Comparison of ENCODE assay signal across 8 cellular contexts in the genomic region with DNA sequence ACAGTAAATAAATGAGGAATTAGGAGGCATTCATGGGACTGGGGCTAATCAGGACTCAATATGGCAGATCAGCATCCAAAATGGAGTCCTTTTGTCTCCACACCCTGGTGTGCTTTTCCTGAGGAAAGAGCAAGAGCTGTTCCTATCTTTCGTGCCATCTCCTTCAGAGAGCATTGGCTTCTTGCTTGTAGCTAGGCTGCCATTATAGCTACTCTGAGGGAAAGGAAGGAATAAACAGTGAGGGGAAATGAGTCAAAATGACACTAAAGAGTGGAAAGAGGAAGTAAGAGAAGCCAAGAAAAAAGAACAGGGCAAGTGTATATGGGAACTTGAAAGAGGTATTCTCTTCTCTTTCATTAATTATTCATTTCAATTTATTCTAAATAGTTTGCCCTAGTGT. TPM values are rescaled to one million over a fixed set of nuclear protein-coding genes. Genes with fewer than 3 reads are reported as not detected.
DNase-seq lines count a peak whose midpoint lies in the region; ATAC-seq and TF ChIP-seq lines count a peak whose summit lies in the region.

No MANE protein-coding gene starts in this region.

- DNase-seq in stimulated activated naive CD8-positive, alpha-beta T cell treated with anti-CD3 and anti-CD28 coated beads, Interleukin-15, amount 100 ng/mL, for 72 hours: no peak
- DNase-seq in stimulated activated naive CD8-positive, alpha-beta T cell treated with anti-CD3 and anti-CD28 coated beads, Interleukin-15, Interleukin-2, amounts not matched to agents 100 U/mL and 50 U/mL, for 24 hours: no peak
- DNase-seq in SIG-M5 treated with dmso at 0.1 percent for 504 hours (lab: John Stamatoyannopoulos, UW; ENCODE audit: unreplicated experiment): peak; percentile 93
- DNase-seq in upper lobe of right lung: no peak
- no peak for DNase-seq in aorta
- no peak for DNase-seq in NCI-H2196 treated with DMSO at 0.1 percent for 48 hours (lab: John Stamatoyannopoulos, UW; ENCODE audit: unreplicated experiment)
- DNase-seq in ecto neural progenitor cell (ENCODE audit: low spot score): no peak

- H3K4me1 ChIP-seq in upper lobe of right lung (no peaks in the 10 kb centered on the region), aorta (ENCODE audit: control insufficient read depth in 1 of 2, insufficient read depth in 2 of 2, low read length in 2 of 2) (no peaks in the 10 kb centered on the region)

- H3K27me3 ChIP-seq in upper lobe of right lung (no peaks in the 10 kb centered on the region), aorta (ENCODE audit: control insufficient read depth in 1 of 2, insufficient read depth in 2 of 2, low read length in 1 of 2) (peaks cover 0 to 2% of the 10 kb centered on the region in 2 donors)

- 0 to 62% methylated on average over 1 of the region's 1 CpG for WGBS in aorta, 2 donors

- no peak for TF ChIP-seq CTCF in upper lobe of right lung (IDR thresholded peaks at IDR 0.05)

- no peaks in the 10 kb centered on the region for H3K27me3 Mint-ChIP-seq in stimulated activated naive CD8-positive, alpha-beta T cell treated with anti-CD3 and anti-CD28 coated beads, Interleukin-15, amount 100 ng/mL, for 72 hours

- H3K27ac Mint-ChIP-seq in stimulated activated naive CD8-positive, alpha-beta T cell treated with anti-CD3 and anti-CD28 coated beads, Interleukin-15, amount 100 ng/mL, for 72 hours: peak overlapping the region; percentile 30 to 38

- peaks cover 0 to 7% of the 10 kb centered on the region in 2 donors for H3K9me3 Mint-ChIP-seq in stimulated activated naive CD8-positive, alpha-beta T cell treated with anti-CD3 and anti-CD28 coated beads, Interleukin-15, amount 100 ng/mL, for 72 hours

- H3K9me3 ChIP-seq in upper lobe of right lung (no peaks in the 10 kb centered on the region), aorta (ENCODE audit: control insufficient read depth, low read length) (no peaks in the 10 kb centered on the region)

- H3K36me3 ChIP-seq in upper lobe of right lung (no peaks in the 10 kb centered on the region), aorta (ENCODE audit: control insufficient read depth in 1 of 2, insufficient read depth in 2 of 2, low read length in 1 of 2) (no peaks in the 10 kb centered on the region)

- H3K4me1 Mint-ChIP-seq in stimulated activated naive CD8-positive, alpha-beta T cell treated with anti-CD3 and anti-CD28 coated beads, Interleukin-15, amount 100 ng/mL, for 72 hours: peaks cover 15% of the 10 kb centered on the region

- peak overlapping the region; percentile 3 to 49 for H3K4me3 Mint-ChIP-seq in stimulated activated naive CD8-positive, alpha-beta T cell treated with anti-CD3 and anti-CD28 coated beads, Interleukin-15, amount 100 ng/mL, for 72 hours

- intact Hi-C loops in upper lobe of right lung (cut with DNase I) (no loop called here), aorta (cut with DNase I) (no loop called here)

- H3K4me3 ChIP-seq in upper lobe of right lung (no peak overlapping the region), aorta (ENCODE audit: low read length in 2 of 2) (no peak overlapping the region)

- peak; percentile 53 for ATAC-seq in stimulated activated naive CD8-positive, alpha-beta T cell treated with anti-CD3 and anti-CD28 coated beads, Interleukin-15, amount 100 ng/mL, for 72 hours
- ATAC-seq in stimulated activated naive CD8-positive, alpha-beta T cell treated with anti-CD3 and anti-CD28 coated beads, Interleukin-15, Interleukin-2, amounts not matched to agents 100 U/mL and 50 U/mL, for 24 hours: no peak
- ATAC-seq in HG03045 (IDR thresholded peaks at IDR 0.05; ENCODE audit: unreplicated experiment) (peak; percentile 67), upper lobe of right lung (peak; percentile 68), aorta (ENCODE audit: low FRiP score) (no peak)

- H3K27ac ChIP-seq in upper lobe of right lung: peak overlapping the region; percentile 64
- H3K27ac ChIP-seq in aorta (ENCODE audit: low read depth in 1 of 2, low read length in 2 of 2): no peak overlapping the region

RNA-seq across cellular contexts. Expression of gene NMI, which starts 8.4 kb away (rescaled TPM):
- total RNA-seq in upper lobe of right lung: 24.5 TPM
- total RNA-seq in aorta: 10 to 100 TPM; 10.1 to 13.6 TPM
- polyA plus RNA-seq in aorta: 10 to 100 TPM; 10.2 to 24.9 TPM

RNA-seq across cellular contexts. Expression of gene RBM43, which starts 36.2 kb away (rescaled TPM):
- total RNA-seq in upper lobe of right lung: 9.4 TPM
- total RNA-seq in aorta: 10 to 100 TPM in 1 of 2 donors, 1 to 10 TPM in 1; 3.7 to 11.7 TPM
- 10 to 100 TPM in 1 of 2 donors, 1 to 10 TPM in 1; 4.8 to 10.1 TPM for polyA plus RNA-seq in aorta

RNA-seq across cellular contexts. Expression of gene TNFAIP6, which starts 59.5 kb away (rescaled TPM):
- total RNA-seq in upper lobe of right lung (3.0 TPM), aorta (1 to 10 TPM; 3.6 to 5.2 TPM)
- 1 to 10 TPM in 1 of 2 donors, under 1 TPM in 1; 0.75 to 2.9 TPM for polyA plus RNA-seq in aorta

Comparison
In these comparisons a context has a peak if more than half of its experiments do, and no peak if none do; other contexts are left out.
1. ATAC-seq: peak in stimulated activated naive CD8-positive, alpha-beta T cell treated with anti-CD3 and anti-CD28 coated beads, Interleukin-15, amount 100 ng/mL, for 72 hours (single experiment), HG03045 (single experiment) and upper lobe of right lung (single experiment); none in stimulated activated naive CD8-positive, alpha-beta T cell treated with anti-CD3 and anti-CD28 coated beads, Interleukin-15, Interleukin-2, amounts not matched to agents 100 U/mL and 50 U/mL, for 24 hours (single experiment) and aorta (single experiment).